ENCODE assay signal across 16 cellular contexts in the genomic region with DNA sequence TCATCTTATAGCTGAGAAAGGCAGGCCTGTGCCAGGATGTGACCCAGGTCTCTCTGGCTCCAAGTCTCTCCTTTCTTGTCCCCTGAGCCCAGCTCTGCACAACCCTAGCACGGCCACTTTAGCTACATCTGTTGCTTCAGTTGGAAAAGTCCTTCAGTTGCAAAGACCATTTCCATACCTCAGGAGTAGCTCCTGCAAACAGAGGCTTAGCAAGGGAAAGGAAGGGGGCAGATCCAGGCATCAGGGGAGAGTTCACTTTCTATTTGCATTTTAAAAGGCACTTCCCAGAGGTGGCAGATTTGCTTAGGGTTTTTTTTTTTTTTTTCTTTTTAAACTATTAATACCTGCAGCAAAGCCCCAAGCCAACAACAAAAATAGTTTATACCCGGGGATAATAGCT.
"Had no signal": no experiment of that assay in that cellular context is flagged by ENCODE, and none has a peak within 500 bp of the region (broad histone marks: within the 10 kb centered on the region; RNA-seq: fewer than 3 reads in every experiment).

No MANE protein-coding gene starts in this region.

- H3K27me3 Mint-ChIP-seq: natural killer cell treated with Interleukin-12 subunit alpha and Interleukin-12 subunit beta and Interleukin-15 and Interleukin-18, amount 100 ng/mL, for 72 hours had no signal

- H3K9me3 Mint-ChIP-seq: activated naive CD4-positive, alpha-beta T cell treated with anti-CD3 and anti-CD28 coated beads, Interleukin-2, amount 50 U/mL, for 72 hours; natural killer cell treated with Interleukin-12 subunit alpha and Interleukin-12 subunit beta and Interleukin-15 and Interleukin-18, amount 100 ng/mL, for 72 hours had no signal

- H3K36me3 ChIP-seq: colonic mucosa, right atrium auricular region, transverse colon had no signal

- H3K36me3 Mint-ChIP-seq: natural killer cell treated with Interleukin-12 subunit alpha and Interleukin-12 subunit beta and Interleukin-15 and Interleukin-18, amount 100 ng/mL, for 72 hours had no signal

- DNase-seq: activated CD4-positive, alpha-beta T cell treated with anti-CD3 and anti-CD28 coated beads for 1 hour; activated CD4-positive, alpha-beta T cell treated with anti-CD3 and anti-CD28 coated beads, Interleukin-2, amount 50 U/mL, for 48 hours; activated effector memory CD4-positive, alpha-beta T cell treated with anti-CD3 and anti-CD28 coated beads, Interleukin-2, amount 50 U/mL, for 16 hours; central memory CD4-positive, alpha-beta T cell; colonic mucosa; kidney glomerular epithelial cell; stimulated activated CD4-positive, alpha-beta T cell treated with anti-CD3 and anti-CD28 coated beads, Interleukin-15, amount 100 ng/mL, for 24 hours; stimulated activated CD4-positive, alpha-beta T cell treated with anti-CD3 and anti-CD28 coated beads, Interleukin-4, amount 100 ng/mL, for 24 hours; stimulated activated naive CD4-positive, alpha-beta T cell; transverse colon had no signal

- H3K27ac Mint-ChIP-seq: natural killer cell treated with Interleukin-12 subunit alpha and Interleukin-12 subunit beta and Interleukin-15 and Interleukin-18, amount 100 ng/mL, for 72 hours; progenitor cell of endocrine pancreas had no signal

- H3K9me3 ChIP-seq: colonic mucosa, esophagus muscularis mucosa, right atrium auricular region, transverse colon had no signal

- H3K27ac ChIP-seq: colonic mucosa, esophagus muscularis mucosa, right atrium auricular region, skin epidermis, transverse colon had no signal

- H3K4me3 ChIP-seq: colonic mucosa, esophagus muscularis mucosa, right atrium auricular region, skin epidermis, transverse colon had no signal

- H3K4me3 Mint-ChIP-seq: natural killer cell treated with Interleukin-12 subunit alpha and Interleukin-12 subunit beta and Interleukin-15 and Interleukin-18, amount 100 ng/mL, for 72 hours had no signal

- ATAC-seq: activated naive CD4-positive, alpha-beta T cell treated with anti-CD3 and anti-CD28 coated beads, Interleukin-2, amount 50 U/mL, for 72 hours; natural killer cell treated with Interleukin-12 subunit alpha and Interleukin-12 subunit beta and Interleukin-15 and Interleukin-18, amount 100 ng/mL, for 72 hours had no signal

- H3K4me1 ChIP-seq: colonic mucosa had no signal

- H3K27me3 ChIP-seq: colonic mucosa, esophagus muscularis mucosa, right atrium auricular region, transverse colon had no signal
